In genomic region chr19:17999685-18000479, GRCh38 we compare ENCODE assay signal across 1 cellular context.
TF ChIP-seq lines count a peak whose summit lies in the region.

No MANE protein-coding gene starts in this region.

TF ChIP-seq in GM23338, 12 proteins besides CTCF, POLR2A, EP300 and RAD21 (continued from another document):
- TF ChIP-seq REST (IDR thresholded peaks at IDR 0.05; ENCODE audit: unreplicated experiment) (no peak), ETS1 (IDR thresholded peaks at IDR 0.05) (no peak)
